ENCODE assay signal across 21 cellular contexts in genomic region chr2:181762848-181763247, GRCh38.
"Had no signal": no experiment of that assay in that cellular context is flagged by ENCODE, and none has a peak within 500 bp of the region (broad histone marks: within the 10 kb centered on the region; RNA-seq: fewer than 3 reads in every experiment).

No MANE protein-coding gene starts in this region.

- H3K36me3 ChIP-seq: neural progenitor cell, right lobe of liver, sigmoid colon, stomach, tibial artery, transverse colon, vagina had no signal

- H3K4me3 ChIP-seq: neural progenitor cell, psoas muscle, right lobe of liver, sigmoid colon, stomach, tibial artery, transverse colon, vagina had no signal

- H3K4me1 ChIP-seq: parathyroid adenoma, psoas muscle, right lobe of liver, sigmoid colon, tibial artery, transverse colon had no signal

- H3K27me3 ChIP-seq: neural progenitor cell, right lobe of liver, sigmoid colon, stomach, tibial artery, transverse colon, vagina had no signal

- H3K9me3 ChIP-seq: psoas muscle, right lobe of liver, sigmoid colon, stomach, tibial artery, transverse colon, vagina had no signal

- DNase-seq: naive thymus-derived CD4-positive, alpha-beta T cell; natural killer cell; occipital lobe; posterior cingulate gyrus; psoas muscle; right cardiac atrium; right lobe of liver; sigmoid colon; stimulated activated CD4-positive, alpha-beta T cell treated with anti-CD3 and anti-CD28 coated beads, Interleukin-15, amount 100 ng/mL, for 24 hours; stimulated activated CD4-positive, alpha-beta T cell treated with anti-CD3 and anti-CD28 coated beads, Interleukin-2, amount 100 ng/mL, for 24 hours; stimulated activated CD4-positive, alpha-beta T cell treated with anti-CD3 and anti-CD28 coated beads, Interleukin-2, amount 100 ng/mL, for 48 hours; stimulated activated CD4-positive, alpha-beta T cell treated with anti-CD3 and anti-CD28 coated beads, Interleukin-4, amount 100 ng/mL, for 24 hours; stimulated activated naive B cell treated with anti-CD40 and anti-IgM and Interleukin-4, amounts not matched to agents 10 μg/mL and 1 μg/mL and 100 μg/mL, for 72 hours; stimulated activated naive CD4-positive, alpha-beta T cell treated with Interleukin-2 at 50 U/mL for 16 hours; stomach; tibial artery; transverse colon had no signal

- ATAC-seq: naive thymus-derived CD4-positive, alpha-beta T cell; natural killer cell; psoas muscle; right cardiac atrium; right lobe of liver; stimulated activated effector memory CD8-positive, alpha-beta T cell treated with anti-CD3 and anti-CD28 coated beads, Interleukin-12 subunit alpha, Interleukin-12 subunit beta, amount 100 ng/mL, for 72 hours; stimulated activated naive B cell treated with anti-CD40 and anti-IgM and Interleukin-4, amounts not matched to agents 10 μg/mL and 1 μg/mL and 100 μg/mL, for 72 hours had no signal

- H3K27ac ChIP-seq: neural progenitor cell, parathyroid adenoma, psoas muscle, right lobe of liver, sigmoid colon, stomach, tibial artery, transverse colon, vagina had no signal
